ENCODE assay signal across 8 cellular contexts in genomic region chr17:48107137-48108055, GRCh38. TPM values are rescaled to one million over a fixed set of nuclear protein-coding genes. Genes with fewer than 3 reads are reported as not detected.
DNase-seq lines count a peak whose midpoint lies in the region; ATAC-seq and TF ChIP-seq lines count a peak whose summit lies in the region.

TSS of gene SNX11 (plus strand) at chr17:48107766. CDS start at chr17:48112044, 4,278 bp downstream.

- peak; percentile 70 for DNase-seq in HFFc6
- peak; percentile 91 for DNase-seq in NB4 (ENCODE audit: low read depth)
- DNase-seq in SK-N-DZ (ENCODE audit: low spot score) = peak; percentile 92
- DNase-seq in activated naive CD4-positive, alpha-beta T cell treated with anti-CD3 and anti-CD28 coated beads for 36 hours = peak; percentile 96
- peak; percentile 67 to 99 (median 93) for DNase-seq in nucleus accumbens (lab: John Stamatoyannopoulos, UW)
- peak; percentile 96 for DNase-seq in suprapubic skin (ENCODE audit: low spot score in 2 of 2)

- peak within 1 kb of the TSS; percentile 91 for H3K27ac Mint-ChIP-seq in HFFc6
- peak within 1 kb of the TSS; percentile 93 for H3K27ac Mint-ChIP-seq in activated naive CD4-positive, alpha-beta T cell treated with anti-CD3 and anti-CD28 coated beads for 36 hours

- H3K9me3 Mint-ChIP-seq in HFFc6 = peaks cover 8% of the 10 kb centered on the region
- peaks cover 5% of the 10 kb centered on the region for H3K9me3 Mint-ChIP-seq in activated naive CD4-positive, alpha-beta T cell treated with anti-CD3 and anti-CD28 coated beads for 36 hours

- H3K4me1 Mint-ChIP-seq in HFFc6 (ENCODE audit: low read depth) = peaks cover 28% of the 10 kb centered on the region
- peaks cover 56% of the 10 kb centered on the region for H3K4me1 Mint-ChIP-seq in activated naive CD4-positive, alpha-beta T cell treated with anti-CD3 and anti-CD28 coated beads for 36 hours (ENCODE audit: low read depth)

- TF ChIP-seq EP300 in gastroesophageal sphincter (IDR thresholded peaks at IDR 0.05) (no peak), suprapubic skin (IDR thresholded peaks at IDR 0.05) (no peak)

- H3K9me3 ChIP-seq in gastroesophageal sphincter (no peaks in the 10 kb centered on the region), suprapubic skin (no peaks in the 10 kb centered on the region)

- peaks cover 7% of the 10 kb centered on the region; the same call in 1 of the 2 replicates for H3K36me3 Mint-ChIP-seq in HFFc6 (ENCODE audit: low read depth)
- H3K36me3 Mint-ChIP-seq in activated naive CD4-positive, alpha-beta T cell treated with anti-CD3 and anti-CD28 coated beads for 36 hours (ENCODE audit: low read depth) = peaks cover 2% of the 10 kb centered on the region

- peak within 1 kb of the TSS; percentile 94 for H3K4me3 Mint-ChIP-seq in HFFc6
- H3K4me3 Mint-ChIP-seq in activated naive CD4-positive, alpha-beta T cell treated with anti-CD3 and anti-CD28 coated beads for 36 hours = peak within 1 kb of the TSS; percentile 97

- H3K4me3 ChIP-seq in GM08714 (ENCODE audit: low read length) (peak within 1 kb of the TSS; percentile 99), NB4 (ENCODE audit: low read depth, low read length) (peak within 1 kb of the TSS; percentile 79), gastroesophageal sphincter (peak within 1 kb of the TSS; percentile 52 to 70), suprapubic skin (peak within 1 kb of the TSS; percentile 73)

- CTCF ChIA-PET in activated naive CD4-positive, alpha-beta T cell treated with anti-CD3 and anti-CD28 coated beads for 36 hours (lab: Charles Lee) = interaction anchor here (0.7 to 1.6 kb wide), 7 partner anchors 11 to 137 kb away, joined by 3 to 10 read pairs (median 4); partner anchors contain the start of gene CDK5RAP3

- H3K4me1 ChIP-seq in gastroesophageal sphincter = peaks cover 0 to 37% (median 10%) of the 10 kb centered on the region in 3 donors
- peaks cover 27% of the 10 kb centered on the region for H3K4me1 ChIP-seq in suprapubic skin

- no peaks in the 10 kb centered on the region; the same call in 1 of the 2 replicates for H3K27me3 Mint-ChIP-seq in HFFc6 (ENCODE audit: insufficient read depth)
- no peaks in the 10 kb centered on the region for H3K27me3 Mint-ChIP-seq in activated naive CD4-positive, alpha-beta T cell treated with anti-CD3 and anti-CD28 coated beads for 36 hours (ENCODE audit: low read depth)

- H3K27me3 ChIP-seq in gastroesophageal sphincter (no peaks in the 10 kb centered on the region), suprapubic skin (no peaks in the 10 kb centered on the region)

- 0% methylated on average over 2 to 6 of the region's 64 CpGs for WGBS in gastroesophageal sphincter (ENCODE audit: low coverage in 1 of 2), 2 donors
- WGBS in suprapubic skin = under 1% methylated on average over 23 of the region's 64 CpGs

- TF ChIP-seq POLR2A in NB4 (IDR thresholded peaks at IDR 0.05; ENCODE audit: extremely low read depth, insufficient read length) (peak; percentile 67), gastroesophageal sphincter (IDR thresholded peaks at IDR 0.05) (peak; percentile 44 to 54), suprapubic skin (IDR thresholded peaks at IDR 0.05) (peak in 1 of 2 donors; percentile 30)

- H3K27ac ChIP-seq in gastroesophageal sphincter = peak within 1 kb of the TSS; percentile 90 to 98 (median 93)
- peak within 1 kb of the TSS; percentile 85 for H3K27ac ChIP-seq in suprapubic skin

- TF ChIP-seq CTCF in HFFc6 (IDR thresholded peaks at IDR 0.05) = peak; percentile 49
- TF ChIP-seq CTCF in NB4 (IDR thresholded peaks at IDR 0.05; ENCODE audit: low read depth, low read length) = no peak
- peak in 2 of 4 experiments; percentile 11 to 22 for TF ChIP-seq CTCF in gastroesophageal sphincter (IDR thresholded peaks at IDR 0.05)
- no peak for TF ChIP-seq CTCF in suprapubic skin (IDR thresholded peaks at IDR 0.05)

- H3K36me3 ChIP-seq in gastroesophageal sphincter (peaks cover 0 to 8% of the 10 kb centered on the region in 2 donors), suprapubic skin (no peaks in the 10 kb centered on the region)

- intact Hi-C loops in activated naive CD4-positive, alpha-beta T cell treated with anti-CD3 and anti-CD28 coated beads for 36 hours (cut with micrococcal nuclease) = loop anchor here (1.0 to 10.0 kb wide), 4 partner anchors 59 to 1087 kb away; partner anchors contain the start of genes NFE2L1, SCRN2 and SP2

- peak; percentile 96 for ATAC-seq in gastroesophageal sphincter

RNA-seq across cellular contexts. Expression of gene SNX11, which starts in this region (rescaled TPM):
- 10 to 100 TPM; 16.5 to 21.9 (median 19.6) TPM for total RNA-seq in HFFc6 (2021; fragmentation: NEBNext Ultra II Directional; extraction: Animal tissue kit (Norgen Biotek cat#: 25700))
- polyA plus RNA-seq in SK-N-DZ (2014; cell fraction: cytosol; rRNA removed) = 18.0 and 19.1 TPM in 2 replicates
- polyA plus RNA-seq in SK-N-DZ (2014; cell fraction: nucleus; rRNA removed) = 14.2 and 19.5 TPM in 2 replicates
- total RNA-seq in activated naive CD4-positive, alpha-beta T cell treated with anti-CD3 and anti-CD28 coated beads for 36 hours = 10 to 100 TPM; 20.2 to 23.0 TPM
- total RNA-seq in gastroesophageal sphincter (10 to 100 TPM; 12.4 to 20.5 (median 16.8) TPM), suprapubic skin (10 to 100 TPM in 3 of 4 donors, 1 to 10 TPM in 1; 8.4 to 16.4 (median 13.1) TPM)

Comparison
In these comparisons a context has a peak if more than half of its experiments do, and no peak if none do; other contexts are left out.
1. Peak in every context shown above with its lines: DNase-seq, ATAC-seq, H3K4me3 ChIP-seq and H3K27ac ChIP-seq.